ENCODE assay signal across 9 cellular contexts in the genomic region with DNA sequence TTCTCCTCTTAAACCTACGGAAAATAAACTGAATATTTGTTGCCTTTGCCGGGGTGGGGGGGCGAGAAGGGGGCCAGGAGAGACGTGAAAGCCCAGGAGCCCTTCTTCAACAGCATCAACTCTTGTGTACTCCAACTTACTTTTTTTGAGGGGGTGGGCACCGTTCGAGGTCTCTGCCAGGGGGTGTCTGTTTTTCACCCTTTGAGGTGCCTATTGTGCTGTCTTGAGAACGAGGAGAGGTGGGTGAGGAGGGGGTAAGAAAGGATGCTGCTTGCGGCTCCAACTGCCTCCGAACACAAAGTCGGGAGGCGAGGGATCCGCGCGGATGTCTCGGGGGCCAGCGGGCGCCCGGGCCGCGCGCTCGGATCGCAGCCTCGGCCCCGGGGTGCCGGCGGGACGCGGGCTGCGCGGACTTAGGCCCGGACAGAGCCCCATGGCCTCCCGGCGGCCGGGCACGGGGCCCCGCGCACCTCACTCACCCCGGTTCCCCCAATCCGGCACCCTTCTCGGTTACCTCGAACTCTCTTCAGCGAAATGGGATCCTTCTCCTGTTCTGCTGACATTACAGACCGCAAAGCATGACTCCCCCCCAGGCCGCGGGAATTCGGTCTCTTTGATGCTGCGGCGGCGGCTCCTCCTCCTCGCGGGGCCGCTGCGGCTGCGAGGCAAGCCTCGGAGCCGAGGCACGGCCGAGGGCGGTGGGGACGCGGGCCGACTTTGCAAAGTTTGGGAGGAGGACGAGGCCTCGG. TPM values are rescaled to one million over a fixed set of nuclear protein-coding genes. Genes with fewer than 3 reads are reported as not detected.
DNase-seq lines count a peak whose midpoint lies in the region; ATAC-seq and TF ChIP-seq lines count a peak whose summit lies in the region.
"Had no signal": no experiment of that assay in that cellular context is flagged by ENCODE, and none has a peak within 500 bp of the region (broad histone marks: within the 10 kb centered on the region; RNA-seq: fewer than 3 reads in every experiment).

No MANE protein-coding gene starts in this region.

- H3K4me1 Mint-ChIP-seq in activated naive CD4-positive, alpha-beta T cell treated with anti-CD3 and anti-CD28 coated beads for 36 hours (ENCODE audit: low read depth): no peaks in the 10 kb centered on the region

- CTCF ChIA-PET in activated naive CD4-positive, alpha-beta T cell treated with anti-CD3 and anti-CD28 coated beads for 36 hours (lab: Charles Lee): interaction anchor here (0.7 kb wide), 1 partner anchor 55 kb away, joined by 3 read pairs; no protein-coding TSS in a partner anchor

- no peak for TF ChIP-seq CTCF in WI38 (IDR thresholded peaks at IDR 0.05; ENCODE audit: low read depth, low read length)

- no peak overlapping the region for H3K27ac Mint-ChIP-seq in activated naive CD4-positive, alpha-beta T cell treated with anti-CD3 and anti-CD28 coated beads for 36 hours

- peaks cover 6% of the 10 kb centered on the region for H3K27me3 ChIP-seq in muscle layer of duodenum (ENCODE audit: low read depth, low read length)

- H3K4me3 Mint-ChIP-seq in activated naive CD4-positive, alpha-beta T cell treated with anti-CD3 and anti-CD28 coated beads for 36 hours: peak overlapping the region; percentile 39

- H3K27me3 Mint-ChIP-seq in activated naive CD4-positive, alpha-beta T cell treated with anti-CD3 and anti-CD28 coated beads for 36 hours (ENCODE audit: low read depth): peaks cover 38% of the 10 kb centered on the region

- ATAC-seq in HG03354 (IDR thresholded peaks at IDR 0.05; ENCODE audit: poor library complexity, severe bottlenecking, unreplicated experiment): peak; percentile 34
- ATAC-seq in esophagus mucosa: peak; percentile 22

- peak; percentile 32 for DNase-seq in activated naive CD4-positive, alpha-beta T cell treated with anti-CD3 and anti-CD28 coated beads for 36 hours
- DNase-seq in activated naive CD4-positive, alpha-beta T cell (lab: John Stamatoyannopoulos, UW): no peak
- DNase-seq in cortex of kidney (lab: John Stamatoyannopoulos, UW): no peak
- DNase-seq in pons (ENCODE audit: low spot score): no peak

- no peak overlapping the region for H3K27ac ChIP-seq in muscle layer of duodenum (ENCODE audit: low read length)
- H3K27ac ChIP-seq: neutrophil had no signal

- H3K9me3 ChIP-seq in muscle layer of duodenum (ENCODE audit: control insufficient read depth in 1 of 2, low read length in 2 of 2): no peaks in the 10 kb centered on the region
- H3K9me3 ChIP-seq: neutrophil had no signal

- H3K4me3 ChIP-seq in WI38 (ENCODE audit: low read depth, low read length) (peak overlapping the region; percentile 74), muscle layer of duodenum (ENCODE audit: low read depth in 1 of 2, low read length in 2 of 2) (peak overlapping the region; percentile 45 to 74)

- H3K36me3 ChIP-seq in muscle layer of duodenum (ENCODE audit: control insufficient read depth in 1 of 2, insufficient read depth in 2 of 2, low read length in 2 of 2): no peaks in the 10 kb centered on the region
- H3K36me3 ChIP-seq: neutrophil had no signal

- no peaks in the 10 kb centered on the region for H3K36me3 Mint-ChIP-seq in activated naive CD4-positive, alpha-beta T cell treated with anti-CD3 and anti-CD28 coated beads for 36 hours (ENCODE audit: low read depth)

- intact Hi-C loops in activated naive CD4-positive, alpha-beta T cell treated with anti-CD3 and anti-CD28 coated beads for 36 hours (cut with micrococcal nuclease): no loop called here

- H3K4me1 ChIP-seq in muscle layer of duodenum (ENCODE audit: control insufficient read depth in 1 of 2, insufficient read depth in 2 of 2, low read length in 2 of 2): peaks cover 0 to 8% of the 10 kb centered on the region in 2 donors

- no peaks in the 10 kb centered on the region for H3K9me3 Mint-ChIP-seq in activated naive CD4-positive, alpha-beta T cell treated with anti-CD3 and anti-CD28 coated beads for 36 hours

RNA-seq across cellular contexts. Expression of a gene that starts 0.7 kb away (rescaled TPM):
- not detected for total RNA-seq in activated naive CD4-positive, alpha-beta T cell treated with anti-CD3 and anti-CD28 coated beads for 36 hours
- total RNA-seq in esophagus mucosa: 1.8 TPM
